ENCODE assay signal across 8 cellular contexts in genomic region chr1:213050745-213051126, GRCh38. TPM values are rescaled to one million over a fixed set of nuclear protein-coding genes. Genes with fewer than 3 reads are reported as not detected.
A peak's percentile ranks its signal among the peaks of the same experiment; 100 is the strongest.
DNase-seq lines count a peak whose midpoint lies in the region; ATAC-seq, FAIRE-seq and TF ChIP-seq lines count a peak whose summit lies in the region.

No MANE protein-coding gene starts in this region.

- intact Hi-C loops in sciatic nerve (cut with DNase I): no loop called here

- TF ChIP-seq POLR2A in GM12892 (IDR thresholded peaks at IDR 0.05; ENCODE audit: low read depth, low read length): no peak

- H3K27ac ChIP-seq in SK-N-MC (peak overlapping the region; percentile 52; the same call in 1 of the 2 replicates), foreskin keratinocyte (peak overlapping the region; percentile 77)

- DNase-seq in GM12892 (ENCODE audit: insufficient read length) (no peak), SK-N-MC (ENCODE audit: low read depth, low spot score) (no peak), foreskin keratinocyte (no peak), sciatic nerve (ENCODE audit: low spot score) (no peak), ecto neural progenitor cell (ENCODE audit: low spot score) (no peak), AG20443 (ENCODE audit: low spot score) (no peak)

- peak overlapping the region; percentile 90 for H3K4me3 ChIP-seq in SK-N-MC

- H3K27me3 ChIP-seq in foreskin keratinocyte: no peaks in the 10 kb centered on the region

- no peak for TF ChIP-seq CTCF in foreskin keratinocyte (conservative IDR thresholded peaks at IDR 0.05)

- peak; percentile 28 for ATAC-seq in HG02571 (IDR thresholded peaks at IDR 0.05; ENCODE audit: unreplicated experiment)
- peak; percentile 55 for ATAC-seq in foreskin keratinocyte
- peak; percentile 60 for ATAC-seq in sciatic nerve
- ATAC-seq in GM21576 (IDR thresholded peaks at IDR 0.05; ENCODE audit: unreplicated experiment): no peak

- H3K36me3 ChIP-seq in SK-N-MC (ENCODE audit: insufficient read depth, low read length): no peaks in the 10 kb centered on the region; the same call in 1 of the 2 replicates

- H3K4me1 ChIP-seq in foreskin keratinocyte: peaks cover 17% of the 10 kb centered on the region

- H3K9me3 ChIP-seq in SK-N-MC (ENCODE audit: low read depth, low read length): no peaks in the 10 kb centered on the region; the same call in 1 of the 2 replicates

- peak overlapping the region; percentile 82 for H3K9ac ChIP-seq in SK-N-MC (ENCODE audit: insufficient read length)

- FAIRE-seq in GM12892 (lab: Jason Lieb, UNC): peak; percentile 90

RNA-seq across cellular contexts. Expression of gene RPS6KC1, which starts 0.3 kb away (rescaled TPM):
- polyA plus RNA-seq in GM12892 (2012; ENCODE audit: missing spikeins): 4.4 TPM
- total RNA-seq in foreskin keratinocyte (12.4 and 13.1 TPM in 2 replicates), sciatic nerve (27.4 TPM)
- polyA plus RNA-seq in foreskin keratinocyte: 3.8 and 4.1 TPM in 2 replicates

RNA-seq across cellular contexts. Expression of gene ANGEL2, which starts 35.1 kb away (rescaled TPM):
- polyA plus RNA-seq in GM12892 (2012; ENCODE audit: missing spikeins): 27.5 TPM
- total RNA-seq in foreskin keratinocyte (26.9 and 27.7 TPM in 2 replicates), sciatic nerve (45.9 TPM)
- 5.9 and 7.1 TPM in 2 replicates for polyA plus RNA-seq in foreskin keratinocyte
